Comparison of ENCODE assay signal across 8 cellular contexts in genomic region chr14:91114079-91115065, GRCh38. TPM values are rescaled to one million over a fixed set of nuclear protein-coding genes. Genes with fewer than 3 reads are reported as not detected.
DNase-seq lines count a peak whose midpoint lies in the region; ATAC-seq and TF ChIP-seq lines count a peak whose summit lies in the region.

No MANE protein-coding gene starts in this region.

- H3K36me3 ChIP-seq in CD8-positive, alpha-beta T cell (ENCODE audit: insufficient read depth, low read length) = no peaks in the 10 kb centered on the region
- H3K36me3 ChIP-seq in OCI-LY3 (replicated peaks; ENCODE audit: low read depth, low read length) (peaks cover 26% of the 10 kb centered on the region), esophagus squamous epithelium (no peaks in the 10 kb centered on the region), muscle layer of duodenum (ENCODE audit: control insufficient read depth in 1 of 2, insufficient read depth in 2 of 2, low read length in 2 of 2) (peaks cover 0 to 5% of the 10 kb centered on the region in 2 donors)

- intact Hi-C loops in CD8-positive, alpha-beta T cell (cut with DNase I, micrococcal nuclease) = loop anchor here (1.0 to 2.0 kb wide), 4 partner anchors 36 to 356 kb away; partner anchors contain the start of gene RPS6KA5 (in 1 of the 2)
- intact Hi-C loops in esophagus squamous epithelium (cut with DNase I) = no loop called here

- peak overlapping the region; percentile 84 for H3K27ac ChIP-seq in CD8-positive, alpha-beta T cell (ENCODE audit: low read depth, low read length)
- peak overlapping the region; percentile 90 for H3K27ac ChIP-seq in OCI-LY3 (ENCODE audit: low read length)
- peak overlapping the region; percentile 95 to 99 (median 96) for H3K27ac ChIP-seq in esophagus squamous epithelium
- H3K27ac ChIP-seq in muscle layer of duodenum (ENCODE audit: low read length) = peak overlapping the region; percentile 98

- peak overlapping the region; percentile 95 for H2AFZ ChIP-seq in OCI-LY3 (ENCODE audit: low read depth, low read length)

- peak overlapping the region; percentile 98 for H3K4me2 ChIP-seq in OCI-LY3 (ENCODE audit: low read length)

- 2 to 3% methylated on average over 8 of the region's 18 CpGs for WGBS in esophagus squamous epithelium, 2 donors

- H3K9me3 ChIP-seq in CD8-positive, alpha-beta T cell (ENCODE audit: low read length) = no peaks in the 10 kb centered on the region
- H3K9me3 ChIP-seq in OCI-LY3 (ENCODE audit: insufficient read depth, low read length) = no peaks in the 10 kb centered on the region
- H3K9me3 ChIP-seq in esophagus squamous epithelium = no peaks in the 10 kb centered on the region
- H3K9me3 ChIP-seq in muscle layer of duodenum (ENCODE audit: control insufficient read depth in 1 of 2, low read length in 2 of 2) = no peaks in the 10 kb centered on the region

- H3K27ac Mint-ChIP-seq in CD8-positive, alpha-beta T cell = peak overlapping the region; percentile 95
- H3K27ac Mint-ChIP-seq in activated T-cell treated with anti-CD3 and anti-CD28 coated beads, Interleukin-2, amount 50 U/mL, for 24 hours = peak overlapping the region; percentile 98

- POLR2A ChIA-PET in CD8-positive, alpha-beta T cell (lab: Charles Lee) = interaction anchor here (0.6 to 3.7 kb wide), 14 partner anchors 12 to 783 kb away, joined by 3 to 70 read pairs (median 3); partner anchors contain the start of genes NRDE2 and RPS6KA5

- peaks cover 68% of the 10 kb centered on the region for H3K4me1 Mint-ChIP-seq in CD8-positive, alpha-beta T cell (ENCODE audit: low read depth)
- peaks cover 65% of the 10 kb centered on the region for H3K4me1 Mint-ChIP-seq in activated T-cell treated with anti-CD3 and anti-CD28 coated beads, Interleukin-2, amount 50 U/mL, for 24 hours (ENCODE audit: low read depth)

- CTCF ChIA-PET in CD8-positive, alpha-beta T cell (lab: Charles Lee) = interaction anchor here (0.8 to 2.7 kb wide), 10 partner anchors 12 to 212 kb away, joined by 3 to 16 read pairs (median 3); partner anchors contain the start of gene RPS6KA5

- ATAC-seq in CD8-positive, alpha-beta T cell = peak; percentile 78
- ATAC-seq in GM19395 (IDR thresholded peaks at IDR 0.05; ENCODE audit: unreplicated experiment) = peak; percentile 82
- peak; percentile 73 for ATAC-seq in HG03520 (IDR thresholded peaks at IDR 0.05; ENCODE audit: unreplicated experiment)

- H3K27me3 ChIP-seq in CD8-positive, alpha-beta T cell (ENCODE audit: insufficient read depth, low read length) = no peaks in the 10 kb centered on the region
- no peaks in the 10 kb centered on the region for H3K27me3 ChIP-seq in OCI-LY3 (ENCODE audit: low read depth, low read length)
- no peaks in the 10 kb centered on the region for H3K27me3 ChIP-seq in esophagus squamous epithelium
- no peaks in the 10 kb centered on the region for H3K27me3 ChIP-seq in muscle layer of duodenum (ENCODE audit: low read depth, low read length)

- no peaks in the 10 kb centered on the region for H3K27me3 Mint-ChIP-seq in CD8-positive, alpha-beta T cell (ENCODE audit: low read depth)
- H3K27me3 Mint-ChIP-seq in activated T-cell treated with anti-CD3 and anti-CD28 coated beads, Interleukin-2, amount 50 U/mL, for 24 hours = no peaks in the 10 kb centered on the region

- DNase-seq in CD8-positive, alpha-beta T cell = peak; percentile 22 to 81 (median 65)
- DNase-seq in activated T-cell treated with anti-CD3 and anti-CD28 coated beads, Interleukin-2, amount 50 U/mL, for 24 hours = peak; percentile 83
- DNase-seq in esophagus squamous epithelium (lab: John Stamatoyannopoulos, UW) = peak; percentile 39
- peak; percentile 40 for DNase-seq in stimulated activated CD8-positive, alpha-beta memory T cell treated with anti-CD3 and anti-CD28 coated beads, Interleukin-7, amount 100 ng/mL, for 24 hours (ENCODE audit: low read depth)

- no peaks in the 10 kb centered on the region for H3K9me3 Mint-ChIP-seq in CD8-positive, alpha-beta T cell
- H3K9me3 Mint-ChIP-seq in activated T-cell treated with anti-CD3 and anti-CD28 coated beads, Interleukin-2, amount 50 U/mL, for 24 hours = no peaks in the 10 kb centered on the region

- H3K9ac ChIP-seq in OCI-LY3 (ENCODE audit: low read length) = peak overlapping the region; percentile 96

- peaks cover 51% of the 10 kb centered on the region for H3K79me2 ChIP-seq in OCI-LY3 (ENCODE audit: low read length)

- TF ChIP-seq CTCF in CD8-positive, alpha-beta T cell (IDR thresholded peaks at IDR 0.05) = no peak
- TF ChIP-seq CTCF in OCI-LY3 (IDR thresholded peaks at IDR 0.05; ENCODE audit: low read depth, low read length) (no peak), esophagus squamous epithelium (IDR thresholded peaks at IDR 0.05) (no peak)

- peaks cover 61% of the 10 kb centered on the region for H3K4me1 ChIP-seq in CD8-positive, alpha-beta T cell (ENCODE audit: insufficient read depth, low read length)
- H3K4me1 ChIP-seq in OCI-LY3 (ENCODE audit: low read length) = peaks cover 20% of the 10 kb centered on the region
- peaks cover 39 to 95% (median 51%) of the 10 kb centered on the region in 3 donors for H3K4me1 ChIP-seq in esophagus squamous epithelium
- peaks cover 10 to 60% of the 10 kb centered on the region in 2 donors for H3K4me1 ChIP-seq in muscle layer of duodenum (ENCODE audit: control insufficient read depth in 1 of 2, insufficient read depth in 2 of 2, low read length in 2 of 2)

- H3K4me3 ChIP-seq in CD8-positive, alpha-beta T cell (ENCODE audit: low read depth, low read length) = peak overlapping the region; percentile 93
- H3K4me3 ChIP-seq in OCI-LY3 (ENCODE audit: low read length) = peak overlapping the region; percentile 92
- peak overlapping the region; percentile 28 to 76 (median 66) for H3K4me3 ChIP-seq in esophagus squamous epithelium
- H3K4me3 ChIP-seq in muscle layer of duodenum (ENCODE audit: low read depth in 1 of 2, low read length in 2 of 2) = peak overlapping the region; percentile 89 to 93

- peak overlapping the region; percentile 90 for H3K4me3 Mint-ChIP-seq in CD8-positive, alpha-beta T cell
- H3K4me3 Mint-ChIP-seq in activated T-cell treated with anti-CD3 and anti-CD28 coated beads, Interleukin-2, amount 50 U/mL, for 24 hours = peak overlapping the region; percentile 89

- H3K36me3 Mint-ChIP-seq in CD8-positive, alpha-beta T cell = peaks cover 35% of the 10 kb centered on the region
- H3K36me3 Mint-ChIP-seq in activated T-cell treated with anti-CD3 and anti-CD28 coated beads, Interleukin-2, amount 50 U/mL, for 24 hours (ENCODE audit: low read depth) = peaks cover 42% of the 10 kb centered on the region

- H4K20me1 ChIP-seq in OCI-LY3 (ENCODE audit: insufficient read depth, low read length) = peaks cover 2% of the 10 kb centered on the region; the same call in 1 of the 2 replicates

- peak in 2 of 4 donors; percentile 56 to 68 for TF ChIP-seq POLR2A in esophagus squamous epithelium (IDR thresholded peaks at IDR 0.05)

RNA-seq across cellular contexts. Expression of gene DGLUCY, which starts 0.5 kb away (rescaled TPM):
- total RNA-seq in CD8-positive, alpha-beta T cell = 10 to 100 TPM; 31.2 to 33.6 TPM
- 10 to 100 TPM; 32.6 to 51.3 (median 38.9) TPM for total RNA-seq in esophagus squamous epithelium

RNA-seq across cellular contexts. Expression of gene RPS6KA5, which starts 53.9 kb away (rescaled TPM):
- 10 to 100 TPM; 17.7 to 18.3 TPM for total RNA-seq in CD8-positive, alpha-beta T cell
- 10 to 100 TPM in 1 of 4 donors, 1 to 10 TPM in 3; 3.1 to 10.5 (median 8.1) TPM for total RNA-seq in esophagus squamous epithelium

Comparison
In these comparisons a context has a peak if more than half of its experiments do, and no peak if none do; other contexts are left out.
1. Peak in every context shown above with its lines: DNase-seq, ATAC-seq, H3K4me3 ChIP-seq and H3K27ac ChIP-seq.